ENCODE assay signal across 24 cellular contexts in genomic region chr22:38051261-38051660, GRCh38. TPM values are rescaled to one million over a fixed set of nuclear protein-coding genes. Genes with fewer than 3 reads are reported as not detected.
DNase-seq lines count a peak whose midpoint lies in the region; ATAC-seq, FAIRE-seq and TF ChIP-seq lines count a peak whose summit lies in the region.
"Had no signal": no experiment of that assay in that cellular context is flagged by ENCODE, and none has a peak within 500 bp of the region (broad histone marks: within the 10 kb centered on the region; RNA-seq: fewer than 3 reads in every experiment).

No MANE protein-coding gene starts in this region.

- H3K9me2 ChIP-seq in OCI-LY7 (ENCODE audit: insufficient read depth, low read length) = no peaks in the 10 kb centered on the region

- H3K27ac ChIP-seq in HepG2 (ENCODE audit: extremely low read length, insufficient read depth, low read length) (no peak overlapping the region), right lobe of liver (no peak overlapping the region), OCI-LY7 (ENCODE audit: low read depth, low read length, poor library complexity, severe bottlenecking) (no peak overlapping the region), H1 (ENCODE audit: low read depth, low read length) (no peak overlapping the region), tibial nerve (peak overlapping the region; percentile 72 to 96 (median 87))
- H3K27ac ChIP-seq: BLaER1, SJCRH30 had no signal

- no peak overlapping the region for H2BK15ac ChIP-seq in H1 (ENCODE audit: low read length)

- in situ Hi-C loops in HepG2 (cut with HindIII; ENCODE audit: extremely low pct_ligation_motif_present, low pct_unique_long_range_greater_than_20kb) = loop anchor here (10.0 kb wide), 2 partner anchors 304 to 464 kb away; no protein-coding TSS in a partner anchor

- H2BK120ac ChIP-seq in H1 (replicated peaks; ENCODE audit: low read depth, low read length) = no peak overlapping the region

- BruUV-seq in HepG2 (replicated peaks; lab: Mats Ljungman, UMichigan) = no TSS peak
- BruUV-seq in OCI-LY7 (replicated peaks; lab: Mats Ljungman, UMichigan) = no TSS peak

- no peak overlapping the region for H4K91ac ChIP-seq in H1 (replicated peaks; ENCODE audit: insufficient read length, low read length)

- no peaks in the 10 kb centered on the region; the same call in 1 of the 2 replicates for H3K79me1 ChIP-seq in H1 (ENCODE audit: low read depth, low read length)

- no peak overlapping the region for H2BK12ac ChIP-seq in H1 (ENCODE audit: low read depth, low read length)

- H3K4ac ChIP-seq in H1 (replicated peaks; ENCODE audit: insufficient read length, low read depth, low read length) = no peak overlapping the region

- H3K56ac ChIP-seq in H1 (replicated peaks; ENCODE audit: insufficient read length, low read depth, low read length) = no peak overlapping the region

- ATAC-seq in HepG2 (peak; percentile 37), right lobe of liver (no peak)
- ATAC-seq: CD8-positive, alpha-beta T cell had no signal

- no peak overlapping the region for H2BK5ac ChIP-seq in H1 (ENCODE audit: low read depth, low read length)

- H3K9me3 ChIP-seq in HepG2 (ENCODE audit: low read length) (no peaks in the 10 kb centered on the region), right lobe of liver (no peaks in the 10 kb centered on the region), OCI-LY7 (ENCODE audit: low read length) (no peaks in the 10 kb centered on the region), H1 (ENCODE audit: insufficient read depth in 2 of 2, low read depth in 1 of 2, low read length in 1 of 2) (no peaks in the 10 kb centered on the region), tibial nerve (no peaks in the 10 kb centered on the region)
- H3K9me3 ChIP-seq: BLaER1, SJCRH30 had no signal

- no peak overlapping the region for H3K18ac ChIP-seq in H1 (ENCODE audit: extremely low read depth, low read length)

- peak; percentile 41 for TF ChIP-seq CTCF in HepG2 (CRISPR knock-in tag; IDR thresholded peaks at IDR 0.05)
- TF ChIP-seq CTCF in right lobe of liver (IDR thresholded peaks at IDR 0.05) = no peak
- peak; percentile 25; the same call in 1 of the 2 replicates for TF ChIP-seq CTCF in OCI-LY7 (conservative IDR thresholded peaks at IDR 0.05; ENCODE audit: low read length)
- TF ChIP-seq CTCF in H1 (IDR thresholded peaks at IDR 0.05; ENCODE audit: control extremely low read depth in 1 of 3, insufficient read depth in 1 of 3, low read depth in 1 of 3, low read length in 3 of 3) = peak in 2 of 3 experiments; percentile 27 to 37; a peak in 2 of 4 replicates
- no peak for TF ChIP-seq CTCF in tibial nerve (IDR thresholded peaks at IDR 0.05)

- FAIRE-seq in HepG2 (lab: Jason Lieb, UNC) (no peak), H1 (lab: Jason Lieb, UNC) (no peak)
- FAIRE-seq: A204.1, D721Med had no signal

- H2AK5ac ChIP-seq in H1 (ENCODE audit: low read depth, low read length) = no peak overlapping the region

- TF ChIP-seq POLR2A in HepG2 (IDR thresholded peaks at IDR 0.05; ENCODE audit: insufficient read depth in 1 of 2, low read depth in 2 of 2, low read length in 2 of 2) (no peak), right lobe of liver (IDR thresholded peaks at IDR 0.05) (no peak), H1 (IDR thresholded peaks at IDR 0.05; ENCODE audit: control extremely low read depth in 1 of 2, low read depth in 2 of 2, low read length in 2 of 2) (no peak), tibial nerve (IDR thresholded peaks at IDR 0.05) (no peak)

- no peak overlapping the region for H3K23ac ChIP-seq in H1 (ENCODE audit: insufficient read length)

- CTCF ChIA-PET in HepG2 (lab: Yijun Ruan, JAX; ENCODE audit: low intra/inter-chr PET ratio, low total read pairs) = interaction anchor here (0.9 to 1.4 kb wide), 2 partner anchors 49 to 301 kb away, joined by 4 to 12 read pairs; no protein-coding TSS in a partner anchor
- CTCF ChIA-PET in OCI-LY7 (lab: Charles Lee; ENCODE audit: unreplicated experiment) = no interaction called here
- CTCF ChIA-PET in H1 (lab: Charles Lee; ENCODE audit: partially characterized antibody) = interaction anchor here (1.1 to 10.9 kb wide), 16 partner anchors 8 to 648 kb away, joined by 3 to 184 read pairs (median 8); partner anchors contain the start of genes C22orf23, POLR2F and SOX10

- no peak overlapping the region for H3K14ac ChIP-seq in H1 (ENCODE audit: insufficient read length)

- H4K20me1 ChIP-seq in HepG2 (ENCODE audit: insufficient read depth, low read length) = no peaks in the 10 kb centered on the region
- no peaks in the 10 kb centered on the region for H4K20me1 ChIP-seq in OCI-LY7 (ENCODE audit: insufficient read depth, low read length)
- no peaks in the 10 kb centered on the region for H4K20me1 ChIP-seq in H1 (replicated peaks in 1 of 2; ENCODE audit: control insufficient read depth in 1 of 2, insufficient read depth in 2 of 2, low read length in 2 of 2)
- H4K20me1 ChIP-seq: BLaER1 had no signal

- H3K36me3 ChIP-seq in HepG2 (replicated peaks in 1 of 2; ENCODE audit: control insufficient read depth in 1 of 2, insufficient read depth in 2 of 2, low read length in 2 of 2) (no peaks in the 10 kb centered on the region), right lobe of liver (no peaks in the 10 kb centered on the region), OCI-LY7 (ENCODE audit: insufficient read depth, low read length) (no peaks in the 10 kb centered on the region), H1 (ENCODE audit: control insufficient read depth in 2 of 4, insufficient read depth in 4 of 4, low read length in 3 of 4) (no peaks in the 10 kb centered on the region), tibial nerve (no peaks in the 10 kb centered on the region)
- H3K36me3 ChIP-seq: BLaER1, SJCRH30 had no signal

- 53% methylated on average over 2 of the region's 8 CpGs for WGBS in HepG2 (ENCODE audit: low lambda C conversion rate)
- 51% methylated on average over 2 of the region's 8 CpGs for WGBS in right lobe of liver (ENCODE audit: insufficient coverage, low coverage, low lambda C conversion rate, missing lambda C conversion rate)
- WGBS in H1 (ENCODE audit: extremely low coverage in 1 of 2, insufficient coverage in 1 of 2, insufficient read length in 1 of 2, insufficient replicate concordance in 2 of 2, low coverage in 1 of 2, low lambda C conversion rate in 2 of 2, missing lambda C conversion rate in 1 of 2), 2 experiments = 73% methylated on average over 8 of the region's 8 CpGs; no CpG with 5 or more reads in 1 of the 2 experiments
- WGBS in tibial nerve, 2 donors = 68 to 78% methylated on average over 8 of the region's 8 CpGs

- H3K4me2 ChIP-seq in HepG2 (ENCODE audit: low read depth, low read length) (no peak overlapping the region), OCI-LY7 (ENCODE audit: low read length) (no peak overlapping the region), H1 (ENCODE audit: insufficient read depth in 1 of 2, low read depth in 2 of 2, low read length in 2 of 2) (no peak overlapping the region)

- DNase-seq in HepG2 (ENCODE audit: low spot score) (no peak), right lobe of liver (no peak), OCI-LY7 (ENCODE audit: low spot score) (peak; percentile 53), H1 (ENCODE audit: low read depth in 1 of 2, low spot score in 2 of 2) (no peak), tibial nerve (ENCODE audit: low spot score in 2 of 2) (no peak), NCI-H446 treated with DMSO at 0.1 percent for 48 hours (lab: John Stamatoyannopoulos, UW) (no peak), DMS153 treated with DMSO at 0.1 percent for 48 hours (lab: John Stamatoyannopoulos, UW; ENCODE audit: unreplicated experiment) (no peak)
- no peak for DNase-seq in activated T-cell treated with anti-CD3 and anti-CD28 coated beads, Interleukin-2, amount 50 U/mL, for 48 hours
- DNase-seq: CD8-positive, alpha-beta T cell; GDM1; KG1; NCI-H1048; NCI-H1436 treated with DMSO at 0.1 percent for 48 hours; NCI-H2029 treated with DMSO at 0.1 percent for 48 hours; NCI-H2227 treated with DMSO at 0.1 percent for 48 hours; NCI-H526 treated with DMSO at 0.1 percent for 48 hours; OCI-M1; RPMI8226; SJCRH30; SW 1271 had no signal

- H2BK20ac ChIP-seq in H1 (ENCODE audit: low read length) = no peak overlapping the region

- H3K79me2 ChIP-seq in HepG2 (ENCODE audit: insufficient read depth, low read length) (no peaks in the 10 kb centered on the region), OCI-LY7 (ENCODE audit: insufficient read depth, low read depth, low read length) (no peaks in the 10 kb centered on the region), H1 (ENCODE audit: control insufficient read depth in 1 of 2, insufficient read depth in 2 of 2, low read length in 2 of 2) (no peaks in the 10 kb centered on the region)

- no peak overlapping the region for H4K8ac ChIP-seq in H1 (ENCODE audit: extremely low read depth, insufficient read depth, low read length)

- H2AFZ ChIP-seq in HepG2 (ENCODE audit: low read length) (no peak overlapping the region), OCI-LY7 (ENCODE audit: low read length) (no peak overlapping the region), H1 (ENCODE audit: low read length) (no peak overlapping the region)

- TF ChIP-seq EP300 in HepG2 (IDR thresholded peaks at IDR 0.05; ENCODE audit: low read depth in 2 of 2, low read length in 2 of 2) = no peak
- TF ChIP-seq EP300 in HepG2 (CRISPR knock-in tag; IDR thresholded peaks at IDR 0.05; ENCODE audit: borderline replicate concordance) = no peak
- TF ChIP-seq EP300 in H1 (IDR thresholded peaks at IDR 0.05; ENCODE audit: borderline replicate concordance in 1 of 2, low read depth in 2 of 2, low read length in 2 of 2) = no peak
- TF ChIP-seq EP300 in tibial nerve (IDR thresholded peaks at IDR 0.05) = no peak

- POLR2A ChIA-PET in HepG2 (lab: Yijun Ruan, JAX) = interaction anchor here (0.6 kb wide), 1 partner anchor 216 kb away, joined by 3 read pairs; no protein-coding TSS in a partner anchor
- POLR2A ChIA-PET in OCI-LY7 (lab: Charles Lee) = no interaction called here
- POLR2A ChIA-PET in H1 (lab: Charles Lee; ENCODE audit: partially characterized antibody) = interaction anchor here (1.1 to 1.4 kb wide), 2 partner anchors 11 to 17 kb away, joined by 4 to 5 read pairs; no protein-coding TSS in a partner anchor

- peaks cover 37% of the 10 kb centered on the region for H3K4me1 ChIP-seq in HepG2 (ENCODE audit: insufficient read depth, low read length)
- no peaks in the 10 kb centered on the region for H3K4me1 ChIP-seq in right lobe of liver
- H3K4me1 ChIP-seq in OCI-LY7 (ENCODE audit: insufficient read depth, low read length, poor library complexity, severe bottlenecking) = peaks cover 38% of the 10 kb centered on the region
- peaks cover 0 to 11% (median 4%) of the 10 kb centered on the region in 4 experiments; a peak in 4 of 7 replicates for H3K4me1 ChIP-seq in H1 (replicated peaks in 1 of 4; ENCODE audit: control insufficient read depth in 3 of 4, insufficient read depth in 4 of 4, low read length in 3 of 4)
- H3K4me1 ChIP-seq in tibial nerve = peaks cover 0 to 47% (median 15%) of the 10 kb centered on the region in 4 donors

- no peak for TF ChIP-seq RAD21 in HepG2 (CRISPR knock-in tag; IDR thresholded peaks at IDR 0.05)
- peak in 1 of 2 experiments; percentile 23; a peak in 1 of 4 replicates for TF ChIP-seq RAD21 in H1 (IDR thresholded peaks at IDR 0.05 in 1 of 2, conservative IDR thresholded peaks at IDR 0.05 in 1 of 2; ENCODE audit: low read depth in 2 of 2, low read length in 2 of 2)

- no peak overlapping the region for H4K5ac ChIP-seq in H1 (ENCODE audit: insufficient read length, low read depth, low read length)

- H3K27me3 ChIP-seq in HepG2 (ENCODE audit: control insufficient read depth in 1 of 2, insufficient read depth in 2 of 2, low read length in 2 of 2) (peaks cover 2 to 30% of the 10 kb centered on the region in 2 experiments; a peak in 4 of 5 replicates), right lobe of liver (no peaks in the 10 kb centered on the region), H1 (replicated peaks in 1 of 4; ENCODE audit: control insufficient read depth in 3 of 4, extremely low read depth in 1 of 4, insufficient read depth in 3 of 4, low read length in 3 of 4) (no peaks in the 10 kb centered on the region; a peak in 1 of 7 replicates), tibial nerve (no peaks in the 10 kb centered on the region)
- H3K27me3 ChIP-seq: BLaER1, SJCRH30 had no signal

- H3K4me3 ChIP-seq in HepG2 (replicated peaks in 1 of 3; ENCODE audit: insufficient read depth in 1 of 3, low read depth in 2 of 3, low read length in 3 of 3) (no peak overlapping the region), right lobe of liver (no peak overlapping the region), OCI-LY7 (ENCODE audit: low read depth, low read length, poor library complexity, severe bottlenecking) (no peak overlapping the region), H1 (ENCODE audit: extremely low read depth in 1 of 4, insufficient read depth in 2 of 4, low read depth in 3 of 4, low read length in 4 of 4) (no peak overlapping the region), tibial nerve (no peak overlapping the region)
- H3K4me3 ChIP-seq: BLaER1, SJCRH30 had no signal

- no peaks in the 10 kb centered on the region for H3K23me2 ChIP-seq in H1 (ENCODE audit: low read depth, low read length)

- H3K9ac ChIP-seq in HepG2 (ENCODE audit: insufficient read depth, low read depth, low read length) = no peak overlapping the region
- no peak overlapping the region for H3K9ac ChIP-seq in H1 (replicated peaks in 1 of 4; ENCODE audit: extremely low read depth in 1 of 4, low read depth in 3 of 4, low read length in 3 of 4)
- H3K9ac ChIP-seq: BLaER1 had no signal

- intact Hi-C loops in HepG2 (cut with micrococcal nuclease; ENCODE audit: unreplicated experiment) = loop anchor here (5.0 to 10.0 kb wide), 2 partner anchors 214 to 461 kb away; no protein-coding TSS in a partner anchor
- intact Hi-C loops in right lobe of liver (cut with DNase I) = no loop called here
- intact Hi-C loops in OCI-LY7 (cut with micrococcal nuclease; ENCODE audit: unreplicated experiment) = loop anchor here (5.0 to 10.0 kb wide), 2 partner anchors 411 to 654 kb away; partner anchors contain the start of genes GTPBP1 and JOSD1

RNA-seq across cellular contexts. Expression of gene PICK1, which starts 5.9 kb away (rescaled TPM):
- 16.0 and 19.3 TPM in 2 replicates for total RNA-seq in HepG2 (2016; rRNA removed; fragmentation: Illumina TruSeq; extraction: Trizol)
- total RNA-seq in HepG2 (2016; cell fraction: cytosol; rRNA removed; fragmentation: Illumina TruSeq; extraction: Trizol; ENCODE audit: low read depth) = 5.2 and 7.0 TPM in 2 replicates
- total RNA-seq in HepG2 (2016; cell fraction: insoluble cytoplasmic fraction; rRNA removed; fragmentation: Illumina TruSeq; extraction: Trizol) = 12.5 and 21.2 TPM in 2 replicates
- total RNA-seq in HepG2 (2016; cell fraction: membrane; rRNA removed; fragmentation: Illumina TruSeq; extraction: Trizol) = 5.1 and 6.4 TPM in 2 replicates
- total RNA-seq in HepG2 (2016; cell fraction: nucleus; rRNA removed; fragmentation: Illumina TruSeq; extraction: Trizol) = 23.0 and 24.4 TPM in 2 replicates
- polyA plus RNA-seq in HepG2 (2011; rRNA removed) = 25.3 and 28.9 TPM in 2 replicates
- polyA plus RNA-seq in HepG2 (2011; cell fraction: cytosol; rRNA removed) = 16.7 and 22.6 TPM in 2 replicates
- polyA plus RNA-seq in HepG2 (2011; cell fraction: nucleus; rRNA removed) = 156 and 186 TPM in 2 replicates
- polyA plus RNA-seq in HepG2 (2012) = 11.1 and 11.5 TPM in 2 replicates
- 1.6 and 2.0 TPM in 2 replicates for polyA plus RNA-seq in HepG2 (2016; cell fraction: cytosol; fragmentation: Illumina TruSeq; extraction: Trizol; ENCODE audit: low read depth)
- polyA plus RNA-seq in HepG2 (2016; cell fraction: insoluble cytoplasmic fraction; fragmentation: Illumina TruSeq; extraction: Trizol; ENCODE audit: low read depth) = 13.6 and 16.4 TPM in 2 replicates
- polyA plus RNA-seq in HepG2 (2016; cell fraction: membrane; fragmentation: Illumina TruSeq; extraction: Trizol; ENCODE audit: low read depth) = 2.3 and 3.1 TPM in 2 replicates
- polyA plus RNA-seq in HepG2 (2016; cell fraction: nucleus; fragmentation: Illumina TruSeq; extraction: Trizol; ENCODE audit: insufficient read depth, low read depth) = 45.3 and 47.7 TPM in 2 replicates
- 19.1 and 21.9 TPM in 2 replicates for polyA minus RNA-seq in HepG2 (2011; rRNA and poly(A)+ RNA removed; ENCODE audit: low replicate concordance)
- 5.4 and 6.4 TPM in 2 replicates for polyA minus RNA-seq in HepG2 (2011; cell fraction: cytosol; rRNA and poly(A)+ RNA removed)
- 26.1 and 32.8 TPM in 2 replicates for polyA minus RNA-seq in HepG2 (2011; cell fraction: nucleus; rRNA and poly(A)+ RNA removed)
- 10 to 100 TPM; 13.0 to 26.4 (median 20.3) TPM for total RNA-seq in right lobe of liver
- total RNA-seq in OCI-LY7 (2014; rRNA removed; shearing (Covaris generic)) = 19.2 and 28.5 TPM in 2 replicates
- 23.8 and 25.6 TPM in 2 replicates for total RNA-seq in OCI-LY7 (2022)
- total RNA-seq in H1 (2021; fragmentation: NEBNext Ultra II Directional; extraction: Animal tissue kit (Norgen Biotek cat#: 25700)) = 22.9 and 26.2 TPM in 2 replicates
- polyA plus RNA-seq in H1 (2011; rRNA removed) = 20.4 and 26.7 TPM in 2 replicates
- polyA plus RNA-seq in H1 (2011; cell fraction: cytosol; rRNA removed) = 34.3 TPM
- 80.4 TPM for polyA plus RNA-seq in H1 (2011; cell fraction: nucleus; rRNA removed)
- polyA plus RNA-seq in H1 (2012, experiment 1 of 2) = 14.3 to 28.4 TPM (median 26.6 TPM) in 4 replicates
- 17.5 TPM for polyA plus RNA-seq in H1 (2012, experiment 2 of 2)
- 13.5 TPM for polyA plus RNA-seq in H1 (2013, experiment 1 of 2)
- polyA plus RNA-seq in H1 (2013, experiment 2 of 2) = 13.1 TPM
- 24.3 and 33.6 TPM in 2 replicates for polyA minus RNA-seq in H1 (2011; rRNA and poly(A)+ RNA removed)
- polyA minus RNA-seq in H1 (2011; cell fraction: cytosol; rRNA and poly(A)+ RNA removed) = 15.3 TPM
- 33.8 TPM for polyA minus RNA-seq in H1 (2011; cell fraction: nucleus; rRNA and poly(A)+ RNA removed)
- total RNA-seq in tibial nerve = 10 to 100 TPM; 32.1 to 49.8 (median 44.2) TPM

RNA-seq across cellular contexts. Expression of gene SLC16A8, which starts 32.7 kb away (rescaled TPM):
- total RNA-seq in HepG2 (2016; rRNA removed; fragmentation: Illumina TruSeq; extraction: Trizol) (not detected in 2 replicates), right lobe of liver (not detected), OCI-LY7 (2022) (not detected in 2 replicates), tibial nerve (1 to 10 TPM in 3 of 4 donors, under 1 TPM in 1; 0.98 to 1.8 (median 1.4) TPM)
- total RNA-seq in HepG2 (2016; cell fraction: cytosol; rRNA removed; fragmentation: Illumina TruSeq; extraction: Trizol; ENCODE audit: low read depth) = not detected in 2 replicates
- not detected in 2 replicates for total RNA-seq in HepG2 (2016; cell fraction: insoluble cytoplasmic fraction; rRNA removed; fragmentation: Illumina TruSeq; extraction: Trizol)
- total RNA-seq in HepG2 (2016; cell fraction: membrane; rRNA removed; fragmentation: Illumina TruSeq; extraction: Trizol) = not detected in 2 replicates
- total RNA-seq in HepG2 (2016; cell fraction: nucleus; rRNA removed; fragmentation: Illumina TruSeq; extraction: Trizol) = not detected in 2 replicates
- polyA plus RNA-seq in HepG2 (2011; rRNA removed) (not detected in 2 replicates), H1 (2011; rRNA removed) (0.70 and 1.2 TPM in 2 replicates)
- not detected in 2 replicates for polyA plus RNA-seq in HepG2 (2011; cell fraction: cytosol; rRNA removed)
- not detected in 2 replicates for polyA plus RNA-seq in HepG2 (2011; cell fraction: nucleus; rRNA removed)
- polyA plus RNA-seq in HepG2 (2012) = 0.44 and 0.49 TPM in 2 replicates
- polyA plus RNA-seq in HepG2 (2016; cell fraction: cytosol; fragmentation: Illumina TruSeq; extraction: Trizol; ENCODE audit: low read depth) = not detected in 2 replicates
- polyA plus RNA-seq in HepG2 (2016; cell fraction: insoluble cytoplasmic fraction; fragmentation: Illumina TruSeq; extraction: Trizol; ENCODE audit: low read depth) = not detected in 2 replicates
- not detected in 2 replicates for polyA plus RNA-seq in HepG2 (2016; cell fraction: membrane; fragmentation: Illumina TruSeq; extraction: Trizol; ENCODE audit: low read depth)
- polyA plus RNA-seq in HepG2 (2016; cell fraction: nucleus; fragmentation: Illumina TruSeq; extraction: Trizol; ENCODE audit: insufficient read depth, low read depth) = not detected in 2 replicates
- not detected in 2 replicates for polyA minus RNA-seq in HepG2 (2011; rRNA and poly(A)+ RNA removed; ENCODE audit: low replicate concordance)
- polyA minus RNA-seq in HepG2 (2011; cell fraction: cytosol; rRNA and poly(A)+ RNA removed) = not detected in 2 replicates
- polyA minus RNA-seq in HepG2 (2011; cell fraction: nucleus; rRNA and poly(A)+ RNA removed) = not detected in 2 replicates
- not detected in 2 replicates for total RNA-seq in OCI-LY7 (2014; rRNA removed; shearing (Covaris generic))
- not detected in 2 replicates for total RNA-seq in H1 (2021; fragmentation: NEBNext Ultra II Directional; extraction: Animal tissue kit (Norgen Biotek cat#: 25700))
- polyA plus RNA-seq in H1 (2011; cell fraction: cytosol; rRNA removed) = 0.62 TPM
- polyA plus RNA-seq in H1 (2011; cell fraction: nucleus; rRNA removed) = 0.44 TPM
- 0.69 to 1.6 TPM (median 1.3 TPM) in 4 replicates for polyA plus RNA-seq in H1 (2012, experiment 1 of 2)
- polyA plus RNA-seq in H1 (2012, experiment 2 of 2) = 0.43 TPM
- polyA plus RNA-seq in H1 (2013, experiment 1 of 2) = 0.28 TPM
- 0.17 TPM for polyA plus RNA-seq in H1 (2013, experiment 2 of 2)
- polyA minus RNA-seq in H1 (2011; rRNA and poly(A)+ RNA removed) = not detected in 2 replicates
- not detected for polyA minus RNA-seq in H1 (2011; cell fraction: cytosol; rRNA and poly(A)+ RNA removed)
- 0.40 TPM for polyA minus RNA-seq in H1 (2011; cell fraction: nucleus; rRNA and poly(A)+ RNA removed)
- total RNA-seq: CD8-positive, alpha-beta T cell; M059J had no signal

RNA-seq across cellular contexts. Expression of gene BAIAP2L2, which starts 59.2 kb away (rescaled TPM):
- total RNA-seq in HepG2 (2016; rRNA removed; fragmentation: Illumina TruSeq; extraction: Trizol) (3.0 and 4.4 TPM in 2 replicates), right lobe of liver (1 to 10 TPM in 3 of 6 experiments, under 1 TPM in 3; 0.79 to 5.0 (median 1.4) TPM), OCI-LY7 (2022) (1.9 and 2.4 TPM in 2 replicates), tibial nerve (1 to 10 TPM in 3 of 4 donors, not detected in 1; 1.3 to 2.7 (median 2.1) TPM)
- total RNA-seq in HepG2 (2016; cell fraction: cytosol; rRNA removed; fragmentation: Illumina TruSeq; extraction: Trizol; ENCODE audit: low read depth) = 2.2 and 2.3 TPM in 2 replicates
- total RNA-seq in HepG2 (2016; cell fraction: insoluble cytoplasmic fraction; rRNA removed; fragmentation: Illumina TruSeq; extraction: Trizol) = 1.8 and 4.6 TPM in 2 replicates
- total RNA-seq in HepG2 (2016; cell fraction: membrane; rRNA removed; fragmentation: Illumina TruSeq; extraction: Trizol) = 2.9 and 3.5 TPM in 2 replicates
- total RNA-seq in HepG2 (2016; cell fraction: nucleus; rRNA removed; fragmentation: Illumina TruSeq; extraction: Trizol) = 3.9 and 4.3 TPM in 2 replicates
- polyA plus RNA-seq in HepG2 (2011; rRNA removed) (7.5 and 8.4 TPM in 2 replicates), H1 (2011; rRNA removed) (10.0 and 13.9 TPM in 2 replicates)
- polyA plus RNA-seq in HepG2 (2011; cell fraction: cytosol; rRNA removed) = 3.0 and 4.7 TPM in 2 replicates
- 77.2 and 103 TPM in 2 replicates for polyA plus RNA-seq in HepG2 (2011; cell fraction: nucleus; rRNA removed)
- 5.6 and 7.7 TPM in 2 replicates for polyA plus RNA-seq in HepG2 (2012)
- polyA plus RNA-seq in HepG2 (2016; cell fraction: cytosol; fragmentation: Illumina TruSeq; extraction: Trizol; ENCODE audit: low read depth) = 3.1 and 3.4 TPM in 2 replicates
- polyA plus RNA-seq in HepG2 (2016; cell fraction: insoluble cytoplasmic fraction; fragmentation: Illumina TruSeq; extraction: Trizol; ENCODE audit: low read depth) = 4.8 and 7.0 TPM in 2 replicates
- 4.5 TPM in 2 replicates for polyA plus RNA-seq in HepG2 (2016; cell fraction: membrane; fragmentation: Illumina TruSeq; extraction: Trizol; ENCODE audit: low read depth)
- 34.3 and 34.8 TPM in 2 replicates for polyA plus RNA-seq in HepG2 (2016; cell fraction: nucleus; fragmentation: Illumina TruSeq; extraction: Trizol; ENCODE audit: insufficient read depth, low read depth)
- polyA minus RNA-seq in HepG2 (2011; rRNA and poly(A)+ RNA removed; ENCODE audit: low replicate concordance) = 0.23 and 3.8 TPM in 2 replicates
- 3.0 and 4.1 TPM in 2 replicates for polyA minus RNA-seq in HepG2 (2011; cell fraction: cytosol; rRNA and poly(A)+ RNA removed)
- polyA minus RNA-seq in HepG2 (2011; cell fraction: nucleus; rRNA and poly(A)+ RNA removed) = 4.5 and 5.1 TPM in 2 replicates
- 0.35 and 0.41 TPM in 2 replicates for total RNA-seq in OCI-LY7 (2014; rRNA removed; shearing (Covaris generic))
- 5.4 and 7.2 TPM in 2 replicates for total RNA-seq in H1 (2021; fragmentation: NEBNext Ultra II Directional; extraction: Animal tissue kit (Norgen Biotek cat#: 25700))
- 5.2 TPM for polyA plus RNA-seq in H1 (2011; cell fraction: cytosol; rRNA removed)
- polyA plus RNA-seq in H1 (2011; cell fraction: nucleus; rRNA removed) = 14.7 TPM
- 2.3 to 7.1 TPM (median 5.9 TPM) in 4 replicates for polyA plus RNA-seq in H1 (2012, experiment 1 of 2)
- polyA plus RNA-seq in H1 (2012, experiment 2 of 2) = 3.2 TPM
- polyA plus RNA-seq in H1 (2013, experiment 1 of 2) = 5.7 TPM
- polyA plus RNA-seq in H1 (2013, experiment 2 of 2) = 5.2 TPM
- polyA minus RNA-seq in H1 (2011; rRNA and poly(A)+ RNA removed) = 0.54 and 1.1 TPM in 2 replicates
- polyA minus RNA-seq in H1 (2011; cell fraction: cytosol; rRNA and poly(A)+ RNA removed) = 5.6 TPM
- polyA minus RNA-seq in H1 (2011; cell fraction: nucleus; rRNA and poly(A)+ RNA removed) = 1.5 TPM
- total RNA-seq: M059J, SJCRH30 had no signal

Comparison
In these comparisons a context has a peak if more than half of its experiments do, and no peak if none do; other contexts are left out.
1. CTCF ChIP-seq: peak in HepG2 (single experiment), OCI-LY7 (single experiment) and H1 (2 of 3); none in right lobe of liver (0 of 4) and tibial nerve (0 of 5).
2. intact Hi-C loops: an anchor here in HepG2 (5.0 to 10.0 kb wide) and OCI-LY7 (5.0 to 10.0 kb wide); none called in right lobe of liver.
3. H3K27ac ChIP-seq: peak in tibial nerve (4 of 4); none in HepG2 (single experiment), right lobe of liver (0 of 3), OCI-LY7 (single experiment) and H1 (single experiment).
4. Of the 41 proteins assayed by ChIP-seq in both HepG2 and H1: peak only in HepG2: none; only in H1: none; in both: CTCF; in neither: 39; mixed calls (peak in some experiments, not most) for 1.